Comparison of ENCODE assay signal across 8 cellular contexts in genomic region chr6:15248451-15249370, GRCh38. TPM values are rescaled to one million over a fixed set of nuclear protein-coding genes. Genes with fewer than 3 reads are reported as not detected.
DNase-seq lines count a peak whose midpoint lies in the region; ATAC-seq and TF ChIP-seq lines count a peak whose summit lies in the region.

No MANE protein-coding gene starts in this region.

- 0 out of 2 replicates have a peak, but pooled peaks have one; percentile 8 for TF ChIP-seq CTCF in LNCaP clone FGC (IDR thresholded peaks at IDR 0.05; ENCODE audit: control insufficient read depth, extremely low read depth, insufficient read depth)
- TF ChIP-seq CTCF in RWPE1 (conservative IDR thresholded peaks at IDR 0.05; ENCODE audit: low read depth) = no peak
- peak; percentile 24 for TF ChIP-seq CTCF in fibroblast of mammary gland (conservative IDR thresholded peaks at IDR 0.05; ENCODE audit: control insufficient read depth, insufficient read depth, low read depth, low read length)
- peak; percentile 1 for TF ChIP-seq CTCF in natural killer cell (IDR thresholded peaks at IDR 0.05)

- peak overlapping the region; percentile 97 for H3K27ac Mint-ChIP-seq in activated T-helper 2 cell treated with anti-CD3 and anti-CD28 coated beads, Interferon-gamma antibody, Interleukin-2, Interleukin-4, amounts not matched to agents 10 μg/mL and 5 μg/mL and 100 μg/mL, durations not matched to agents 14 hours and 24 hours and 36 hours
- peak overlapping the region; percentile 93 to 99 for H3K27ac Mint-ChIP-seq in natural killer cell
- peak overlapping the region; percentile 98 for H3K27ac Mint-ChIP-seq in stimulated activated memory B cell treated with anti-CD40 and anti-IgM and Interleukin-4, amounts not matched to agents 10 μg/mL and 1 μg/mL and 100 μg/mL, for 72 hours

- ATAC-seq in GM21737 (IDR thresholded peaks at IDR 0.05; ENCODE audit: unreplicated experiment) (peak; percentile 31), natural killer cell (peak; percentile 49 to 80 (median 59))
- ATAC-seq in stimulated activated memory B cell treated with anti-CD40 and anti-IgM and Interleukin-4, amounts not matched to agents 10 μg/mL and 1 μg/mL and 100 μg/mL, for 72 hours = peak; percentile 71

- H3K4me1 Mint-ChIP-seq in activated T-helper 2 cell treated with anti-CD3 and anti-CD28 coated beads, Interferon-gamma antibody, Interleukin-2, Interleukin-4, amounts not matched to agents 10 μg/mL and 5 μg/mL and 100 μg/mL, durations not matched to agents 14 hours and 24 hours and 36 hours (ENCODE audit: low read depth) = peaks cover 51% of the 10 kb centered on the region
- H3K4me1 Mint-ChIP-seq in natural killer cell = peaks cover 69 to 71% of the 10 kb centered on the region in 2 donors
- H3K4me1 Mint-ChIP-seq in stimulated activated memory B cell treated with anti-CD40 and anti-IgM and Interleukin-4, amounts not matched to agents 10 μg/mL and 1 μg/mL and 100 μg/mL, for 72 hours = peaks cover 65% of the 10 kb centered on the region

- no peaks in the 10 kb centered on the region for H3K27me3 Mint-ChIP-seq in activated T-helper 2 cell treated with anti-CD3 and anti-CD28 coated beads, Interferon-gamma antibody, Interleukin-2, Interleukin-4, amounts not matched to agents 10 μg/mL and 5 μg/mL and 100 μg/mL, durations not matched to agents 14 hours and 24 hours and 36 hours (ENCODE audit: low read depth)
- no peaks in the 10 kb centered on the region for H3K27me3 Mint-ChIP-seq in natural killer cell (ENCODE audit: low read depth in 2 of 2)
- H3K27me3 Mint-ChIP-seq in stimulated activated memory B cell treated with anti-CD40 and anti-IgM and Interleukin-4, amounts not matched to agents 10 μg/mL and 1 μg/mL and 100 μg/mL, for 72 hours = no peaks in the 10 kb centered on the region

- intact Hi-C loops in activated T-helper 2 cell treated with anti-CD3 and anti-CD28 coated beads, Interferon-gamma antibody, Interleukin-2, Interleukin-4, amounts not matched to agents 10 μg/mL and 5 μg/mL and 100 μg/mL, durations not matched to agents 14 hours and 24 hours and 36 hours (cut with micrococcal nuclease) = loop anchor here (1.0 to 10.0 kb wide), 9 partner anchors 154 to 1124 kb away; no protein-coding TSS in a partner anchor
- intact Hi-C loops in natural killer cell (cut with micrococcal nuclease) = loop anchor here (1.0 to 5.0 kb wide), 6 partner anchors 78 to 1131 kb away; partner anchors contain the start of gene CD83

- POLR2A ChIA-PET in RWPE1 (lab: Yijun Ruan, JAX; ENCODE audit: low non-redundant PET) = no interaction called here

- no peaks in the 10 kb centered on the region for H3K9me3 Mint-ChIP-seq in activated T-helper 2 cell treated with anti-CD3 and anti-CD28 coated beads, Interferon-gamma antibody, Interleukin-2, Interleukin-4, amounts not matched to agents 10 μg/mL and 5 μg/mL and 100 μg/mL, durations not matched to agents 14 hours and 24 hours and 36 hours
- no peaks in the 10 kb centered on the region for H3K9me3 Mint-ChIP-seq in natural killer cell
- H3K9me3 Mint-ChIP-seq in stimulated activated memory B cell treated with anti-CD40 and anti-IgM and Interleukin-4, amounts not matched to agents 10 μg/mL and 1 μg/mL and 100 μg/mL, for 72 hours = no peaks in the 10 kb centered on the region

- H3K4me3 ChIP-seq in LNCaP clone FGC (ENCODE audit: low read depth, low read length) (peak overlapping the region; percentile 49), fibroblast of mammary gland (ENCODE audit: control insufficient read depth, low read depth, low read length) (peak overlapping the region; percentile 74)

- peak; percentile 90 for DNase-seq in D341Med (ENCODE audit: low spot score)
- DNase-seq in LNCaP clone FGC (ENCODE audit: low read depth) = peak; percentile 67
- peak; percentile 98 for DNase-seq in RWPE1 (ENCODE audit: low spot score)
- peak; percentile 94 for DNase-seq in activated T-helper 2 cell treated with anti-CD3 and anti-CD28 coated beads, Interferon-gamma antibody, Interleukin-2, Interleukin-4, amounts not matched to agents 10 μg/mL and 5 μg/mL and 100 μg/mL, durations not matched to agents 14 hours and 24 hours and 36 hours (ENCODE audit: low spot score)
- peak; percentile 96 for DNase-seq in fibroblast of mammary gland (ENCODE audit: low read depth)
- DNase-seq in natural killer cell = peak; percentile 94

- peaks cover 63% of the 10 kb centered on the region for H3K36me3 Mint-ChIP-seq in activated T-helper 2 cell treated with anti-CD3 and anti-CD28 coated beads, Interferon-gamma antibody, Interleukin-2, Interleukin-4, amounts not matched to agents 10 μg/mL and 5 μg/mL and 100 μg/mL, durations not matched to agents 14 hours and 24 hours and 36 hours (ENCODE audit: low read depth)
- H3K36me3 Mint-ChIP-seq in natural killer cell = peaks cover 6% of the 10 kb centered on the region
- H3K36me3 Mint-ChIP-seq in stimulated activated memory B cell treated with anti-CD40 and anti-IgM and Interleukin-4, amounts not matched to agents 10 μg/mL and 1 μg/mL and 100 μg/mL, for 72 hours = peaks cover 9% of the 10 kb centered on the region

- peak overlapping the region; percentile 92 for H3K4me3 Mint-ChIP-seq in activated T-helper 2 cell treated with anti-CD3 and anti-CD28 coated beads, Interferon-gamma antibody, Interleukin-2, Interleukin-4, amounts not matched to agents 10 μg/mL and 5 μg/mL and 100 μg/mL, durations not matched to agents 14 hours and 24 hours and 36 hours (ENCODE audit: low read depth)
- H3K4me3 Mint-ChIP-seq in natural killer cell = peak overlapping the region; percentile 98
- peak overlapping the region; percentile 89 for H3K4me3 Mint-ChIP-seq in stimulated activated memory B cell treated with anti-CD40 and anti-IgM and Interleukin-4, amounts not matched to agents 10 μg/mL and 1 μg/mL and 100 μg/mL, for 72 hours

- CTCF ChIA-PET in RWPE1 (lab: Yijun Ruan, JAX) = interaction anchor here (0.6 kb wide), 2 partner anchors 373 to 1148 kb away, joined by 3 to 4 read pairs; no protein-coding TSS in a partner anchor

- H3K27ac ChIP-seq in RWPE1 = peak overlapping the region; percentile 92

RNA-seq across cellular contexts. Expression of gene JARID2, which starts 2.8 kb away (rescaled TPM):
- 55.9 and 57.7 TPM in 2 replicates for total RNA-seq in activated T-helper 2 cell treated with anti-CD3 and anti-CD28 coated beads, Interferon-gamma antibody, Interleukin-2, Interleukin-4, amounts not matched to agents 10 μg/mL and 5 μg/mL and 100 μg/mL, durations not matched to agents 14 hours and 24 hours and 36 hours
- 10 to 100 TPM; 49.9 to 60.9 (median 60.5) TPM for total RNA-seq in natural killer cell

Comparison
In these comparisons a context has a peak if more than half of its experiments do, and no peak if none do; other contexts are left out.
1. Peak in every context shown above with its lines: DNase-seq, ATAC-seq, H3K4me3 ChIP-seq and H3K27ac ChIP-seq.